Comparison of ENCODE assay signal across 1 cellular context in the genomic region with DNA sequence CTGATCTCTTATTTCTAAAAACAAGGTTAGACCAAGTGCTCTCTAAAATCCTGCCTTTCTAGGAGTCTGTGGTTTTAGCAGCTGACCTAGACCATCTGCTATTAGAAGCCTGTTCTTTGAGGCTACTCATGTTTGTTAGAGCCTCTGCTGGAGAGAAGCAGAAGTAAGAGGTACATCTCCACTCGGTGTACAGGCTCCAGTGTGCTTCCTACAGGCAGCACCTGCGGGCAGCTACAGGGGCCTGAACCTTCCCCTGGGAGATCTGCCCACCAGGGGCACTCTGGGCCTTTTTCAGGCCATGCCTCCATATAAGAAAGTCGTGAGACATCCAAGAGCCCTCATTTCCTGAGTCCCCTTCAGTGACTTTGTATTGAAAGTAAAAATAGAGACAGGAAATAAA.
TF ChIP-seq lines count a peak whose summit lies in the region.

No MANE protein-coding gene starts in this region.

TF ChIP-seq in K562, 482 proteins besides CTCF, POLR2A, EP300 and RAD21:
- no peak for TF ChIP-seq KLF6 (CRISPR knock-in tag; IDR thresholded peaks at IDR 0.05; ENCODE audit: borderline replicate concordance)
